Comparison of ENCODE assay signal across 8 cellular contexts in genomic region chr13:84200971-84201370, GRCh38.
"Had no signal": no experiment of that assay in that cellular context is flagged by ENCODE, and none has a peak within 500 bp of the region (broad histone marks: within the 10 kb centered on the region; RNA-seq: fewer than 3 reads in every experiment).

No MANE protein-coding gene starts in this region.

- H3K4me3 Mint-ChIP-seq: HFFc6 had no signal

- ATAC-seq: HCT116, K562 had no signal

- H3K27ac ChIP-seq: HL-60 had no signal

- DNase-seq: GOT3, H7, HFFc6, IMR-90 had no signal

- H3K27ac Mint-ChIP-seq: HFFc6 had no signal

- H3K4me3 ChIP-seq: HAP-1, K562 had no signal

- H3K36me3 ChIP-seq: HAP-1 had no signal
